Comparison of ENCODE assay signal across 27 cellular contexts in genomic region chr3:170778240-170779217, GRCh38.
"Had no signal": no experiment of that assay in that cellular context is flagged by ENCODE, and none has a peak within 500 bp of the region (broad histone marks: within the 10 kb centered on the region; RNA-seq: fewer than 3 reads in every experiment).

No MANE protein-coding gene starts in this region.

- H3K36me3 Mint-ChIP-seq: activated CD8-positive, alpha-beta memory T cell treated with anti-CD3 and anti-CD28 coated beads, Interleukin-2, amount 10 ng/mL, durations not matched to agents 7 days and 5 days; activated naive CD4-positive, alpha-beta T cell treated with anti-CD3 and anti-CD28 coated beads, Interleukin-2, amount 50 U/mL, for 24 hours; activated naive CD8-positive, alpha-beta T cell treated with anti-CD3 and anti-CD28 coated beads, Interleukin-2, amount 10 ng/mL, durations not matched to agents 7 days and 5 days; WTC11 had no signal

- H3K4me1 Mint-ChIP-seq: activated CD4-positive, alpha-beta T cell treated with anti-CD3 and anti-CD28 coated beads for 36 hours; activated CD4-positive, alpha-beta T cell treated with anti-CD3 and anti-CD28 coated beads, Interleukin-2, amount 10 ng/mL, durations not matched to agents 7 days and 5 days; activated CD8-positive, alpha-beta memory T cell treated with anti-CD3 and anti-CD28 coated beads, Interleukin-2, amount 10 ng/mL, durations not matched to agents 7 days and 5 days; activated naive CD4-positive, alpha-beta T cell treated with anti-CD3 and anti-CD28 coated beads, Interleukin-2, amount 50 U/mL, for 24 hours; activated naive CD8-positive, alpha-beta T cell treated with anti-CD3 and anti-CD28 coated beads, Interleukin-2, amount 10 ng/mL, durations not matched to agents 7 days and 5 days; WTC11 had no signal

- H3K27me3 ChIP-seq: body of pancreas, breast epithelium, SJCRH30 had no signal

- H3K4me3 Mint-ChIP-seq: activated CD4-positive, alpha-beta T cell treated with anti-CD3 and anti-CD28 coated beads for 36 hours; activated CD4-positive, alpha-beta T cell treated with anti-CD3 and anti-CD28 coated beads, Interleukin-2, amount 10 ng/mL, durations not matched to agents 7 days and 5 days; activated CD8-positive, alpha-beta memory T cell treated with anti-CD3 and anti-CD28 coated beads, Interleukin-2, amount 10 ng/mL, durations not matched to agents 7 days and 5 days; activated naive CD4-positive, alpha-beta T cell treated with anti-CD3 and anti-CD28 coated beads, Interleukin-2, amount 50 U/mL, for 24 hours; activated naive CD8-positive, alpha-beta T cell treated with anti-CD3 and anti-CD28 coated beads, Interleukin-2, amount 10 ng/mL, durations not matched to agents 7 days and 5 days; WTC11 had no signal

- H3K4me3 ChIP-seq: body of pancreas, breast epithelium, SJCRH30, SK-N-MC had no signal

- H3K27ac Mint-ChIP-seq: activated CD4-positive, alpha-beta T cell treated with anti-CD3 and anti-CD28 coated beads for 36 hours; activated CD4-positive, alpha-beta T cell treated with anti-CD3 and anti-CD28 coated beads, Interleukin-2, amount 10 ng/mL, durations not matched to agents 7 days and 5 days; activated CD8-positive, alpha-beta memory T cell treated with anti-CD3 and anti-CD28 coated beads, Interleukin-2, amount 10 ng/mL, durations not matched to agents 7 days and 5 days; activated naive CD4-positive, alpha-beta T cell treated with anti-CD3 and anti-CD28 coated beads, Interleukin-2, amount 50 U/mL, for 24 hours; activated naive CD8-positive, alpha-beta T cell treated with anti-CD3 and anti-CD28 coated beads, Interleukin-2, amount 10 ng/mL, durations not matched to agents 7 days and 5 days; WTC11 had no signal

- H3K4me1 ChIP-seq: body of pancreas, breast epithelium, SJCRH30 had no signal

- DNase-seq: activated CD4-positive, alpha-beta T cell treated with anti-CD3 and anti-CD28 coated beads for 36 hours; activated CD4-positive, alpha-beta T cell treated with anti-CD3 and anti-CD28 coated beads, Interleukin-2, amount 10 ng/mL, durations not matched to agents 7 days and 5 days; activated CD4-positive, alpha-beta T cell treated with anti-CD3 and anti-CD28 coated beads, Interleukin-2, amount 50 U/mL, for 48 hours; activated CD8-positive, alpha-beta memory T cell treated with anti-CD3 and anti-CD28 coated beads for 24 hours; activated CD8-positive, alpha-beta memory T cell treated with anti-CD3 and anti-CD28 coated beads, Interleukin-2, amount 10 ng/mL, durations not matched to agents 7 days and 5 days; activated CD8-positive, alpha-beta memory T cell treated with anti-CD3 and anti-CD28 coated beads, Interleukin-2, amount 50 U/mL, for 48 hours; activated effector memory CD4-positive, alpha-beta T cell treated with Interleukin-2 at 50 U/mL for 16 hours; activated naive CD8-positive, alpha-beta T cell treated with anti-CD3 and anti-CD28 coated beads, Interleukin-2, amount 10 ng/mL, durations not matched to agents 7 days and 5 days; activated T-cell treated with anti-CD3 and anti-CD28 coated beads, Interleukin-2, amount 50 U/mL, for 48 hours; amygdala; body of pancreas; NCI-H1105; NCI-H1417 treated with DMSO at 0.1 percent for 48 hours; NCI-H1930; NCI-H2081 treated with DMSO at 0.1 percent for 48 hours; NCI-H226; NCI-H446 treated with DMSO at 0.1 percent for 48 hours; NCI-H524; NCI-H69; NK-92 treated with Interleukin-12 subunit alpha and Interleukin-12 subunit beta, amount 100 ng/mL, for 24 hours; SHP77; SJCRH30 had no signal

- H3K36me3 ChIP-seq: breast epithelium, SJCRH30 had no signal

- ATAC-seq: activated CD4-positive, alpha-beta T cell treated with anti-CD3 and anti-CD28 coated beads for 36 hours; activated CD4-positive, CD25-positive, alpha-beta regulatory T cell treated with anti-CD3 and anti-CD28 coated beads, Interleukin-2, amount 50 U/mL, for 24 hours; activated CD8-positive, alpha-beta memory T cell treated with anti-CD3 and anti-CD28 coated beads, Interleukin-2, amount 10 ng/mL, durations not matched to agents 7 days and 5 days; body of pancreas; WTC11 had no signal

- H3K9me3 Mint-ChIP-seq: activated CD4-positive, alpha-beta T cell treated with anti-CD3 and anti-CD28 coated beads, Interleukin-2, amount 10 ng/mL, durations not matched to agents 7 days and 5 days; activated naive CD4-positive, alpha-beta T cell treated with anti-CD3 and anti-CD28 coated beads, Interleukin-2, amount 50 U/mL, for 24 hours; activated naive CD8-positive, alpha-beta T cell treated with anti-CD3 and anti-CD28 coated beads, Interleukin-2, amount 10 ng/mL, durations not matched to agents 7 days and 5 days had no signal

- H3K27ac ChIP-seq: body of pancreas, breast epithelium, SJCRH30, SK-N-MC had no signal

- H3K9me3 ChIP-seq: body of pancreas, breast epithelium, SJCRH30 had no signal
